Comparison of ENCODE assay signal across 9 cellular contexts in genomic region chr17:59851431-59852375, GRCh38. TPM values are rescaled to one million over a fixed set of nuclear protein-coding genes. Genes with fewer than 3 reads are reported as not detected.
DNase-seq lines count a peak whose midpoint lies in the region; ATAC-seq and TF ChIP-seq lines count a peak whose summit lies in the region.
"Had no signal": no experiment of that assay in that cellular context is flagged by ENCODE, and none has a peak within 500 bp of the region (broad histone marks: within the 10 kb centered on the region; RNA-seq: fewer than 3 reads in every experiment).

No MANE protein-coding gene starts in this region.

- peaks cover 43% of the 10 kb centered on the region for H3K4me1 Mint-ChIP-seq in type B pancreatic cell (ENCODE audit: unreplicated experiment)

- peak; percentile 7 for ATAC-seq in lung (ENCODE audit: insufficient read depth, low FRiP score)
- ATAC-seq in HG02970 (IDR thresholded peaks at IDR 0.05; ENCODE audit: low FRiP score, unreplicated experiment) = no peak

- H3K9me3 Mint-ChIP-seq in type B pancreatic cell = peaks cover 4% of the 10 kb centered on the region

- no peaks in the 10 kb centered on the region for H3K27me3 Mint-ChIP-seq in type B pancreatic cell

- H3K4me1 ChIP-seq in lung (ENCODE audit: control insufficient read depth in 2 of 2, insufficient read depth in 2 of 2, low read length in 2 of 2) = peaks cover 15% of the 10 kb centered on the region in 2 donors

- H3K36me3 ChIP-seq in lung (ENCODE audit: control insufficient read depth in 2 of 2, insufficient read depth in 2 of 2, low read length in 2 of 2) = no peaks in the 10 kb centered on the region

- H3K4me3 ChIP-seq in lung = no peak overlapping the region

- TF ChIP-seq CTCF in lung (IDR thresholded peaks at IDR 0.05; ENCODE audit: control extremely low read depth, extremely low read depth) = no peak
- no peak for TF ChIP-seq CTCF in type B pancreatic cell (conservative IDR thresholded peaks at IDR 0.05)

- H3K27ac ChIP-seq in lung (ENCODE audit: low read depth in 1 of 2, low read length in 1 of 2) (peak overlapping the region in 1 of 2 donors; percentile 33), substantia nigra (ENCODE audit: low read depth, low read length, poor library complexity, severe bottlenecking) (no peak overlapping the region)

- no peaks in the 10 kb centered on the region for H3K9me3 ChIP-seq in lung (ENCODE audit: control insufficient read depth in 2 of 2, insufficient read depth in 1 of 2, low read length in 1 of 2)

- peak; percentile 38 for DNase-seq in activated effector memory CD4-positive, alpha-beta T cell treated with anti-CD3 and anti-CD28 coated beads, Interleukin-2, amount 50 U/mL, for 16 hours
- DNase-seq in activated effector memory CD4-positive, alpha-beta T cell treated with Interleukin-2 at 50 U/mL for 16 hours = no peak
- peak; percentile 52 for DNase-seq in brain pericyte (ENCODE audit: low read depth, low spot score)
- DNase-seq in lung (ENCODE audit: low spot score) = peak; percentile 31
- no peak for DNase-seq in type B pancreatic cell (ENCODE audit: extremely low spot score, unreplicated experiment)
- no peak for DNase-seq in NK-92 treated with Interleukin-12 subunit alpha and Interleukin-12 subunit beta, amount 100 ng/mL, for 24 hours (lab: John Stamatoyannopoulos, UW)
- DNase-seq in substantia nigra (lab: John Stamatoyannopoulos, UW) = no peak
- DNase-seq: DND-41 had no signal

- no peaks in the 10 kb centered on the region for H3K36me3 Mint-ChIP-seq in type B pancreatic cell

- WGBS in lung, 2 donors = 54 to 67% methylated on average over 14 of the region's 14 CpGs

- peak overlapping the region; percentile 39 for H3K4me3 Mint-ChIP-seq in type B pancreatic cell

- H3K27me3 ChIP-seq in lung (ENCODE audit: control insufficient read depth, insufficient read depth) = no peaks in the 10 kb centered on the region

- peak overlapping the region; percentile 32 for H3K27ac Mint-ChIP-seq in type B pancreatic cell

RNA-seq across cellular contexts. Expression of gene TUBD1, which starts 41.0 kb away (rescaled TPM):
- total RNA-seq in lung (10 to 100 TPM in 1 of 2 donors, 1 to 10 TPM in 1; 5.7 to 15.3 TPM), type B pancreatic cell (ENCODE audit: low replicate concordance) (8.0 and 16.7 TPM in 2 replicates)
- polyA plus RNA-seq in lung = 1 to 10 TPM; 4.8 to 5.1 TPM

RNA-seq across cellular contexts. Expression of gene RPS6KB1, which starts 41.2 kb away (rescaled TPM):
- total RNA-seq in lung = 10 to 100 TPM; 25.1 to 59.2 TPM
- 10 to 100 TPM in 1 of 2 donors, 1 to 10 TPM in 1; 8.7 to 10.0 TPM for polyA plus RNA-seq in lung
- total RNA-seq in type B pancreatic cell (ENCODE audit: low replicate concordance) = 38.2 and 38.8 TPM in 2 replicates

Comparison
In these comparisons a context has a peak if more than half of its experiments do, and no peak if none do; other contexts are left out.
1. DNase-seq: peak in activated effector memory CD4-positive, alpha-beta T cell treated with anti-CD3 and anti-CD28 coated beads, Interleukin-2, amount 50 U/mL, for 16 hours (single experiment), brain pericyte (single experiment) and lung (single experiment); none in activated effector memory CD4-positive, alpha-beta T cell treated with Interleukin-2 at 50 U/mL for 16 hours (single experiment), type B pancreatic cell (single experiment), NK-92 treated with Interleukin-12 subunit alpha and Interleukin-12 subunit beta, amount 100 ng/mL, for 24 hours (single experiment) and substantia nigra (0 of 49).